ENCODE assay signal across 21 cellular contexts in the genomic region with DNA sequence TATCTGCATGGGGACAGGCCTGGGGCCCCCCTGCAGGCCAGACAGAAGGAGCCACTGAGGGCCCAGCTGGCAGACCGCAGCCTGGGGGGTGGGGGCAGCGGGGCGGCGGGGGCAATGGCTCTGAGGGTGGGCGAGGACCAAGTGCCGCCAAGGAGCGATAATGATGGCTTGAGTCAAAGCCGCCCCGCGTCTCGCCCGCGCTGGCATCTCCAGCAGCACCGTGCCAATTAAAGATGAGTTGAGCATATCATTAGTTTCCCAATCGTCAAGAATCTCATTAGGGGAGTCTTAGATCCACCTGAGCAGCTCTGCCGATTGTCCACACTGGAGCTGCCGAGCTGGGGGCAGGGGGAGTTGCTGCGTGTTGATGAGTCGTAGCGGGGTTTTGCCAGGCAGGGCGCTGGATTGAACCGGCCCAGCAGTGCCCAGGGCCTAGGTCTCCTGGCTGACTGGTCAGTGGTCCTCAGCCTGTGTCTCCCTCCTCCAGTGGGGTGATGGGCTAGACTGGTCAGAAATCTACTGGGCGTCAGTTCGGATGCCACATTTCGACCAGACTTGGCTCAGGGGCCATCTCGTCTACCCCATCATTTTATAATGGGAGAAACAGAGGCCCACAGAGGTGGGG. TPM values are rescaled to one million over a fixed set of nuclear protein-coding genes. Genes with fewer than 3 reads are reported as not detected.
A peak's percentile ranks its signal among the peaks of the same experiment; 100 is the strongest.
DNase-seq lines count a peak whose midpoint lies in the region; ATAC-seq and TF ChIP-seq lines count a peak whose summit lies in the region.
"Had no signal": no experiment of that assay in that cellular context is flagged by ENCODE, and none has a peak within 500 bp of the region (broad histone marks: within the 10 kb centered on the region; RNA-seq: fewer than 3 reads in every experiment).

No MANE protein-coding gene starts in this region.

- ATAC-seq in SK-N-SH treated with all-trans-retinoic acid at 6 μM for 48 hours (no peak), foreskin keratinocyte (no peak)
- ATAC-seq: HepG2, K562 had no signal

- H3K27me3 ChIP-seq in SK-N-SH (ENCODE audit: insufficient read depth) (peaks cover 4% of the 10 kb centered on the region; the same call in 1 of the 2 replicates), MG63 (no peaks in the 10 kb centered on the region), spleen (replicated peaks in 1 of 7) (peaks cover 0 to 18% (median 0%) of the 10 kb centered on the region in 7 donors), foreskin keratinocyte (peaks cover 18% of the 10 kb centered on the region)
- H3K27me3 ChIP-seq: BE2C had no signal

- no peaks in the 10 kb centered on the region for H3K79me2 ChIP-seq in SK-N-SH (ENCODE audit: insufficient read depth)

- WGBS in SK-N-SH (ENCODE audit: low lambda C conversion rate) = 86% methylated on average over 24 of the region's 26 CpGs
- 88 to 97% (median 92%) methylated on average over 22 to 26 of the region's 26 CpGs for WGBS in spleen, 5 donors

- CTCF ChIA-PET in SK-N-SH (lab: Yijun Ruan, JAX) = interaction anchor here (4.1 kb wide), 1 partner anchor 14 kb away, joined by 14 read pairs; no protein-coding TSS in a partner anchor

- H3K36me3 ChIP-seq in SK-N-SH (replicated peaks in 1 of 2; ENCODE audit: control insufficient read depth in 1 of 2, insufficient read depth in 2 of 2, low read length in 1 of 2) (no peaks in the 10 kb centered on the region), MG63 (no peaks in the 10 kb centered on the region), spleen (no peaks in the 10 kb centered on the region)
- H3K36me3 ChIP-seq: BE2C had no signal

- H3K9me3 ChIP-seq in SK-N-SH (no peaks in the 10 kb centered on the region), MG63 (no peaks in the 10 kb centered on the region), spleen (no peaks in the 10 kb centered on the region)
- H3K9me3 ChIP-seq: BE2C had no signal

- TF ChIP-seq CTCF in SK-N-SH (IDR thresholded peaks at IDR 0.05) (no peak), spleen (IDR thresholded peaks at IDR 0.05 in 8 of 11, conservative IDR thresholded peaks at IDR 0.05 in 3 of 11) (no peak), foreskin keratinocyte (conservative IDR thresholded peaks at IDR 0.05) (no peak)

- H3K4me2 ChIP-seq in SK-N-SH = no peak overlapping the region

- no peak overlapping the region for H3K4me3 ChIP-seq in SK-N-SH (ENCODE audit: low read depth in 2 of 2, low read length in 1 of 2)
- no peak overlapping the region for H3K4me3 ChIP-seq in MG63
- H3K4me3 ChIP-seq in spleen = no peak overlapping the region
- H3K4me3 ChIP-seq: K562, SK-N-MC had no signal

- H3K9me2 ChIP-seq in SK-N-SH = no peaks in the 10 kb centered on the region

- peak; percentile 38 for DNase-seq in SK-N-SH
- DNase-seq in MG63 = peak; percentile 16
- peak; percentile 52 for DNase-seq in islet precursor cell
- DNase-seq in spleen = peak; percentile 27
- no peak for DNase-seq in NCI-H1930 (lab: John Stamatoyannopoulos, UW)
- DNase-seq in AG08395 (ENCODE audit: low spot score) = no peak
- no peak for DNase-seq in foreskin keratinocyte
- DNase-seq: 8988T, BE2C, H9, NCI-H1105, NCI-H146, NCI-H2029 treated with DMSO at 0.1 percent for 48 hours, NCI-H510A treated with DMSO at 0.1 percent for 48 hours, RPMI8226, SHP77 treated with DMSO at 0.1 percent for 48 hours had no signal

- H3K27ac ChIP-seq in SK-N-SH (ENCODE audit: low read depth in 2 of 2, low read length in 1 of 2) = no peak overlapping the region; a peak in 1 of 4 replicates
- H3K27ac ChIP-seq in spleen = no peak overlapping the region
- no peak overlapping the region for H3K27ac ChIP-seq in foreskin keratinocyte
- H3K27ac ChIP-seq: SK-N-MC had no signal

- TF ChIP-seq RAD21 in SK-N-SH (IDR thresholded peaks at IDR 0.05; ENCODE audit: low read length) = no peak

- intact Hi-C loops in spleen (cut with DNase I; ENCODE audit: low total_unique reads) = no loop called here

- no peak for TF ChIP-seq POLR2A in spleen (IDR thresholded peaks at IDR 0.05)

- TF ChIP-seq EP300 in SK-N-SH (IDR thresholded peaks at IDR 0.05; ENCODE audit: borderline replicate concordance in 1 of 2, low read depth in 1 of 2, low read length in 1 of 2) = no peak

- H3F3A ChIP-seq in SK-N-SH (replicated peaks; ENCODE audit: insufficient read depth) = no peaks in the 10 kb centered on the region

- H3K9ac ChIP-seq in SK-N-SH = no peak overlapping the region

- H3K4me1 ChIP-seq in SK-N-SH (ENCODE audit: control insufficient read depth in 1 of 2, insufficient read depth in 2 of 2, low read depth in 1 of 2, low read length in 1 of 2) (peaks cover 0 to 21% of the 10 kb centered on the region in 2 experiments; a peak in 1 of 4 replicates), spleen (peaks cover 0 to 7% (median 0%) of the 10 kb centered on the region in 6 donors), foreskin keratinocyte (no peaks in the 10 kb centered on the region)
- H3K4me1 ChIP-seq: BE2C had no signal

- H4K20me1 ChIP-seq in SK-N-SH (ENCODE audit: insufficient read depth) = no peaks in the 10 kb centered on the region

- POLR2A ChIA-PET in SK-N-SH (lab: Yijun Ruan, JAX) = interaction anchor here (1.4 kb wide), 1 partner anchor 12 kb away, joined by 5 read pairs; no protein-coding TSS in a partner anchor

- H2AFZ ChIP-seq in SK-N-SH (ENCODE audit: low read depth) = no peak overlapping the region

TF ChIP-seq in SK-N-SH, 30 proteins besides CTCF, POLR2A, EP300 and RAD21 (continues in another document):
- no peak for TF ChIP-seq GATA2 (CRISPR knock-in tag; IDR thresholded peaks at IDR 0.05)
- no peak for TF ChIP-seq FOXJ3 (CRISPR knock-in tag; IDR thresholded peaks at IDR 0.05)
- TF ChIP-seq FOSL2 (IDR thresholded peaks at IDR 0.05; ENCODE audit: borderline replicate concordance, low read depth) = no peak
- TF ChIP-seq, protein P1, sequence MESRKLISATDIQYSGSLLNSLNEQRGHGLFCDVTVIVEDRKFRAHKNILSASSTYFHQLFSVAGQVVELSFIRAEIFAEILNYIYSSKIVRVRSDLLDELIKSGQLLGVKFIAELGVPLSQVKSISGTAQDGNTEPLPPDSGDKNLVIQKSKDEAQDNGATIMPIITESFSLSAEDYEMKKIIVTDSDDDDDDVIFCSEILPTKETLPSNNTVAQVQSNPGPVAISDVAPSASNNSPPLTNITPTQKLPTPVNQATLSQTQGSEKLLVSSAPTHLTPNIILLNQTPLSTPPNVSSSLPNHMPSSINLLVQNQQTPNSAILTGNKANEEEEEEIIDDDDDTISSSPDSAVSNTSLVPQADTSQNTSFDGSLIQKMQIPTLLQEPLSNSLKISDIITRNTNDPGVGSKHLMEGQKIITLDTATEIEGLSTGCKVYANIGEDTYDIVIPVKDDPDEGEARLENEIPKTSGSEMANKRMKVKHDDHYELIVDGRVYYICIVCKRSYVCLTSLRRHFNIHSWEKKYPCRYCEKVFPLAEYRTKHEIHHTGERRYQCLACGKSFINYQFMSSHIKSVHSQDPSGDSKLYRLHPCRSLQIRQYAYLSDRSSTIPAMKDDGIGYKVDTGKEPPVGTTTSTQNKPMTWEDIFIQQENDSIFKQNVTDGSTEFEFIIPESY (IDR thresholded peaks at IDR 0.05; ENCODE audit: borderline replicate concordance, low read depth) = no peak
- TF ChIP-seq GABPA (IDR thresholded peaks at IDR 0.05; ENCODE audit: low read depth) = no peak
- no peak for TF ChIP-seq YY1 (IDR thresholded peaks at IDR 0.05; ENCODE audit: low read depth)

TF ChIP-seq in SK-N-SH treated with all-trans-retinoic acid at 6 μM for 48 hours, 23 proteins besides CTCF, POLR2A, EP300 and RAD21 (continues in another document):
- TF ChIP-seq CSDC2 (CRISPR knock-in tag; IDR thresholded peaks at IDR 0.05) = no peak

RNA-seq across cellular contexts. Expression of a gene that starts 41.0 kb away (rescaled TPM):
- polyA plus RNA-seq in SK-N-SH (2012; rRNA removed) (106 and 109 TPM in 2 replicates), spleen (10 to 100 TPM; 84.5 to 89.9 (median 86.7) TPM), foreskin keratinocyte (82.3 and 92.6 TPM in 2 replicates)
- 71.7 and 94.8 TPM in 2 replicates for polyA plus RNA-seq in SK-N-SH (2012; cell fraction: cytosol; rRNA removed)
- polyA plus RNA-seq in SK-N-SH (2012; cell fraction: nucleus; rRNA removed) = 82.8 and 87.7 TPM in 2 replicates
- total RNA-seq in MG63 (2014; rRNA removed; shearing (Covaris generic); ENCODE audit: low replicate concordance) = 37.9 and 95.1 TPM in 2 replicates
- total RNA-seq in spleen (10 to 100 TPM; 18.2 to 41.1 (median 23.0) TPM), foreskin keratinocyte (56.4 and 59.7 TPM in 2 replicates)

RNA-seq across cellular contexts. Expression of a gene that starts 54.8 kb away (rescaled TPM):
- polyA plus RNA-seq in SK-N-SH (2012; rRNA removed) (1.5 and 1.8 TPM in 2 replicates), spleen (under 1 TPM; 0.09 to 0.26 (median 0.15) TPM), foreskin keratinocyte (1.2 and 1.3 TPM in 2 replicates)
- 0.43 and 0.46 TPM in 2 replicates for polyA plus RNA-seq in SK-N-SH (2012; cell fraction: cytosol; rRNA removed)
- 6.5 and 6.7 TPM in 2 replicates for polyA plus RNA-seq in SK-N-SH (2012; cell fraction: nucleus; rRNA removed)
- not detected in 2 replicates for total RNA-seq in MG63 (2014; rRNA removed; shearing (Covaris generic); ENCODE audit: low replicate concordance)
- total RNA-seq in spleen (under 1 TPM in 3 of 7 donors, not detected in 4; 0.17 to 0.39 (median 0.28) TPM), foreskin keratinocyte (1.1 and 1.4 TPM in 2 replicates)

RNA-seq across cellular contexts. Expression of a gene that starts 59.3 kb away (rescaled TPM):
- 0.05 and 0.06 TPM in 2 replicates for polyA plus RNA-seq in SK-N-SH (2012; rRNA removed)
- polyA plus RNA-seq in SK-N-SH (2012; cell fraction: cytosol; rRNA removed) = 0.01 and 0.03 TPM in 2 replicates
- polyA plus RNA-seq in SK-N-SH (2012; cell fraction: nucleus; rRNA removed) = 0.01 and 0.05 TPM in 2 replicates
- 0.05 and 0.56 TPM in 2 replicates for total RNA-seq in MG63 (2014; rRNA removed; shearing (Covaris generic); ENCODE audit: low replicate concordance)
- total RNA-seq in spleen = 1 to 10 TPM; 2.3 to 3.9 (median 2.8) TPM
- under 1 TPM; 0.22 to 0.70 (median 0.41) TPM for polyA plus RNA-seq in spleen
- total RNA-seq in foreskin keratinocyte = 0.10 TPM in 1 of 2 replicates, not detected in the other
- 0.02 and 0.06 TPM in 2 replicates for polyA plus RNA-seq in foreskin keratinocyte
- total RNA-seq: LHCN-M2 had no signal

Comparison
In these comparisons a context has a peak if more than half of its experiments do, and no peak if none do; other contexts are left out.
1. DNase-seq: peak in SK-N-SH (single experiment), MG63 (single experiment), islet precursor cell (single experiment) and spleen (single experiment); none in NCI-H1930 (0 of 2), AG08395 (single experiment) and foreskin keratinocyte (0 of 2).